In genomic region chr14:99792551-99793212, GRCh38 we compare ENCODE assay signal across 8 cellular contexts. TPM values are rescaled to one million over a fixed set of nuclear protein-coding genes. Genes with fewer than 3 reads are reported as not detected.
DNase-seq lines count a peak whose midpoint lies in the region; ATAC-seq, FAIRE-seq and TF ChIP-seq lines count a peak whose summit lies in the region.

No MANE protein-coding gene starts in this region.

- no peak for FAIRE-seq in astrocyte (lab: Jason Lieb, UNC)

- H3K27ac ChIP-seq in astrocyte (ENCODE audit: low read depth, low read length) = peak overlapping the region; percentile 59
- peak overlapping the region in 7 of 8 donors; percentile 61 to 79 (median 74) for H3K27ac ChIP-seq in spleen

- H3K27me3 Mint-ChIP-seq in astrocyte (ENCODE audit: low read depth, unreplicated experiment) = peaks cover 7% of the 10 kb centered on the region

- peak overlapping the region; percentile 84 for H2AFZ ChIP-seq in astrocyte (ENCODE audit: low read depth, low read length)

- H3K9me3 Mint-ChIP-seq in astrocyte (ENCODE audit: unreplicated experiment) = peaks cover 2% of the 10 kb centered on the region

- ATAC-seq in GM19463 (IDR thresholded peaks at IDR 0.05; ENCODE audit: unreplicated experiment) = no peak

- intact Hi-C loops in spleen (cut with DNase I; ENCODE audit: low total_unique reads) = no loop called here

- no peaks in the 10 kb centered on the region for H3K27me3 ChIP-seq in astrocyte (ENCODE audit: insufficient read depth, low read length)
- H3K27me3 ChIP-seq in spleen (replicated peaks in 1 of 7) = peaks cover 0 to 55% (median 11%) of the 10 kb centered on the region in 7 donors

- TF ChIP-seq POLR2A in spleen (IDR thresholded peaks at IDR 0.05) = no peak

- H3K36me3 Mint-ChIP-seq in astrocyte (ENCODE audit: low read depth, unreplicated experiment) = no peaks in the 10 kb centered on the region

- TF ChIP-seq CTCF in astrocyte (IDR thresholded peaks at IDR 0.05; ENCODE audit: insufficient read depth, low read depth, low read length) (no peak), spleen (IDR thresholded peaks at IDR 0.05 in 8 of 11, conservative IDR thresholded peaks at IDR 0.05 in 3 of 11) (no peak)

- H4K20me1 ChIP-seq in astrocyte (ENCODE audit: insufficient read depth, low read length) = peaks cover 36% of the 10 kb centered on the region

- peak; percentile 17 for DNase-seq in NCI-H82 (lab: John Stamatoyannopoulos, UW)
- no peak for DNase-seq in NCI-H82 treated with DMSO at 0.1 percent for 48 hours (lab: John Stamatoyannopoulos, UW; ENCODE audit: unreplicated experiment)
- DNase-seq in astrocyte (ENCODE audit: low read depth) = peak; percentile 18
- no peak for DNase-seq in spleen
- no peak for DNase-seq in NCI-H1105 (lab: John Stamatoyannopoulos, UW)
- no peak for DNase-seq in NOMO-1 treated with DMSO at 0.1 percent for 48 hours (lab: John Stamatoyannopoulos, UW; ENCODE audit: unreplicated experiment)

- H3K4me2 ChIP-seq in astrocyte (ENCODE audit: low read length) = peak overlapping the region; percentile 83

- peaks cover 40% of the 10 kb centered on the region for H3K79me2 ChIP-seq in astrocyte (ENCODE audit: insufficient read depth, low read length)

- peak overlapping the region; percentile 79 for H3K4me3 Mint-ChIP-seq in astrocyte (ENCODE audit: unreplicated experiment)

- H3K4me1 Mint-ChIP-seq in astrocyte (ENCODE audit: low read depth, unreplicated experiment) = peaks cover 14% of the 10 kb centered on the region

- H3K27ac Mint-ChIP-seq in astrocyte (ENCODE audit: unreplicated experiment) = peak overlapping the region; percentile 70

- 11 to 44% (median 13%) methylated on average over 20 to 65 of the region's 65 CpGs for WGBS in spleen, 5 donors

- peak overlapping the region; percentile 61 for H3K4me3 ChIP-seq in astrocyte (ENCODE audit: insufficient read depth, low read depth, low read length)
- H3K4me3 ChIP-seq in iPS-18c (ENCODE audit: insufficient read depth, low read depth, low read length) = peak overlapping the region; percentile 50
- H3K4me3 ChIP-seq in spleen = peak overlapping the region; percentile 22 to 76 (median 37)

- H3K36me3 ChIP-seq in astrocyte (ENCODE audit: insufficient read depth, low read length) (no peaks in the 10 kb centered on the region), spleen (no peaks in the 10 kb centered on the region)

- peaks cover 14% of the 10 kb centered on the region for H3K4me1 ChIP-seq in astrocyte (ENCODE audit: insufficient read depth, low read length)
- H3K4me1 ChIP-seq in spleen = peaks cover 0 to 38% (median 17%) of the 10 kb centered on the region in 6 donors

- peak overlapping the region; percentile 85 for H3K9ac ChIP-seq in astrocyte (ENCODE audit: low read length)

- H3K9me3 ChIP-seq in astrocyte (ENCODE audit: insufficient read depth, low read depth, low read length) (peaks cover 4% of the 10 kb centered on the region), iPS-18c (ENCODE audit: control insufficient read depth, insufficient read depth, low read length) (no peaks in the 10 kb centered on the region), spleen (no peaks in the 10 kb centered on the region)

RNA-seq across cellular contexts. Expression of gene EML1, which starts 0.5 kb away (rescaled TPM):
- 17.1 and 23.5 TPM in 2 replicates for total RNA-seq in astrocyte
- 10 to 100 TPM in 2 of 7 donors, 1 to 10 TPM in 5; 4.6 to 15.5 (median 6.9) TPM for total RNA-seq in spleen
- 1 to 10 TPM; 1.8 to 2.2 (median 2.2) TPM for polyA plus RNA-seq in spleen

Comparison
In these comparisons a context has a peak if more than half of its experiments do, and no peak if none do; other contexts are left out.
1. DNase-seq: peak in NCI-H82 (single experiment) and astrocyte (single experiment); none in NCI-H82 treated with DMSO at 0.1 percent for 48 hours (single experiment), spleen (single experiment), NCI-H1105 (single experiment) and NOMO-1 treated with DMSO at 0.1 percent for 48 hours (single experiment).
2. Peak in every context shown above with its lines, with median percentiles within 50 percentile points of each other: H3K4me3 ChIP-seq.